In genomic region chr3:124832782-124833709, GRCh38 we compare ENCODE assay signal across 10 cellular contexts. TPM values are rescaled to one million over a fixed set of nuclear protein-coding genes. Genes with fewer than 3 reads are reported as not detected.
A peak's percentile ranks its signal among the peaks of the same experiment; 100 is the strongest.
DNase-seq lines count a peak whose midpoint lies in the region; ATAC-seq and TF ChIP-seq lines count a peak whose summit lies in the region.
"Had no signal": no experiment of that assay in that cellular context is flagged by ENCODE, and none has a peak within 500 bp of the region (broad histone marks: within the 10 kb centered on the region; RNA-seq: fewer than 3 reads in every experiment).

No MANE protein-coding gene starts in this region.

- peaks cover 75% of the 10 kb centered on the region for H3K79me2 ChIP-seq in SK-N-SH (ENCODE audit: insufficient read depth)

- H3K4me2 ChIP-seq in SK-N-SH = peak overlapping the region; percentile 30; the same call in 1 of the 2 replicates

- H3F3A ChIP-seq in SK-N-SH (replicated peaks; ENCODE audit: insufficient read depth) = peaks cover 41% of the 10 kb centered on the region

- ATAC-seq in HG02885 (IDR thresholded peaks at IDR 0.05; ENCODE audit: poor library complexity, unreplicated experiment) = no peak

- no peaks in the 10 kb centered on the region for H4K20me1 ChIP-seq in SK-N-SH (ENCODE audit: insufficient read depth)

- H3K27me3 ChIP-seq in SK-N-SH (ENCODE audit: insufficient read depth) (no peaks in the 10 kb centered on the region), sigmoid colon (no peaks in the 10 kb centered on the region), MG63 (no peaks in the 10 kb centered on the region)

- TF ChIP-seq EP300 in SK-N-SH (IDR thresholded peaks at IDR 0.05; ENCODE audit: borderline replicate concordance in 1 of 2, low read depth in 1 of 2, low read length in 1 of 2) = peak in 1 of 2 experiments; percentile 33; a peak in 1 of 4 replicates
- TF ChIP-seq EP300 in sigmoid colon (IDR thresholded peaks at IDR 0.05) = no peak

- no peak for TF ChIP-seq POLR2A in sigmoid colon (IDR thresholded peaks at IDR 0.05)

- H3K9me3 ChIP-seq in SK-N-SH (no peaks in the 10 kb centered on the region), sigmoid colon (no peaks in the 10 kb centered on the region), MG63 (no peaks in the 10 kb centered on the region)

- intact Hi-C loops in sigmoid colon (cut with DNase I) = no loop called here

- DNase-seq in AG20443 (ENCODE audit: low spot score) (peak; percentile 73), SK-N-SH (no peak), fibroblast of the aortic adventitia (ENCODE audit: low read depth) (peak; percentile 92), sigmoid colon (no peak), MG63 (no peak), NCI-H1930 (lab: John Stamatoyannopoulos, UW) (no peak), NCI-H1694 treated with DMSO at 0.1 percent for 48 hours (lab: John Stamatoyannopoulos, UW) (no peak)
- DNase-seq: activated T-cell treated with anti-CD3 and anti-CD28 coated beads, Interleukin-2, amount 50 U/mL, for 48 hours; occipital lobe had no signal

- 84% methylated on average over 1 of the region's 1 CpG for WGBS in SK-N-SH (ENCODE audit: low lambda C conversion rate)
- WGBS in sigmoid colon, 2 donors = 77 to 83% methylated on average over 1 of the region's 1 CpG

- no peak overlapping the region for H3K4me3 ChIP-seq in SK-N-SH (ENCODE audit: low read depth in 2 of 2, low read length in 1 of 2)
- H3K4me3 ChIP-seq in fibroblast of the aortic adventitia (ENCODE audit: low read depth, low read length) = no peak overlapping the region
- H3K4me3 ChIP-seq in sigmoid colon = no peak overlapping the region
- no peak overlapping the region for H3K4me3 ChIP-seq in MG63

- no peak for TF ChIP-seq RAD21 in SK-N-SH (IDR thresholded peaks at IDR 0.05; ENCODE audit: low read length)

- H3K9ac ChIP-seq in SK-N-SH = peak overlapping the region; percentile 24; the same call in 1 of the 2 replicates

- peaks cover 35 to 67% of the 10 kb centered on the region in 2 experiments for H3K36me3 ChIP-seq in SK-N-SH (replicated peaks in 1 of 2; ENCODE audit: control insufficient read depth in 1 of 2, insufficient read depth in 2 of 2, low read length in 1 of 2)
- H3K36me3 ChIP-seq in sigmoid colon = no peaks in the 10 kb centered on the region
- peaks cover 4% of the 10 kb centered on the region; the same call in 1 of the 2 replicates for H3K36me3 ChIP-seq in MG63

- POLR2A ChIA-PET in SK-N-SH (lab: Yijun Ruan, JAX) = no interaction called here

- peaks cover 48 to 72% of the 10 kb centered on the region in 2 experiments for H3K4me1 ChIP-seq in SK-N-SH (ENCODE audit: control insufficient read depth in 1 of 2, insufficient read depth in 2 of 2, low read depth in 1 of 2, low read length in 1 of 2)
- H3K4me1 ChIP-seq in sigmoid colon = peaks cover 0 to 84% (median 62%) of the 10 kb centered on the region in 4 donors

- no peak overlapping the region for H2AFZ ChIP-seq in SK-N-SH (ENCODE audit: low read depth)

- peak overlapping the region; percentile 83 to 94 for H3K27ac ChIP-seq in SK-N-SH (ENCODE audit: low read depth in 2 of 2, low read length in 1 of 2)
- H3K27ac ChIP-seq in sigmoid colon = peak overlapping the region; percentile 16 to 89 (median 44)

- TF ChIP-seq CTCF in SK-N-SH (IDR thresholded peaks at IDR 0.05) = no peak
- TF ChIP-seq CTCF in fibroblast of the aortic adventitia (IDR thresholded peaks at IDR 0.05; ENCODE audit: insufficient read depth, low read length) = no peak
- no peak for TF ChIP-seq CTCF in sigmoid colon (IDR thresholded peaks at IDR 0.05)

- no peaks in the 10 kb centered on the region for H3K9me2 ChIP-seq in SK-N-SH

- CTCF ChIA-PET in SK-N-SH (lab: Yijun Ruan, JAX) = no interaction called here

TF ChIP-seq in SK-N-SH, 30 proteins besides CTCF, POLR2A, EP300 and RAD21:
- TF ChIP-seq JUND (IDR thresholded peaks at IDR 0.05) = peak; percentile 77
- TF ChIP-seq PBX3 (IDR thresholded peaks at IDR 0.05) = peak; percentile 58
- peak; percentile 78 for TF ChIP-seq TCF12 (IDR thresholded peaks at IDR 0.05)
- peak; percentile 73; the same call in 1 of the 2 replicates for TF ChIP-seq TEAD4 (IDR thresholded peaks at IDR 0.05; ENCODE audit: borderline replicate concordance, insufficient read depth)
- TF ChIP-seq RCOR1 (IDR thresholded peaks at IDR 0.05; ENCODE audit: low read length) = no peak
- TF ChIP-seq IRF3 (IDR thresholded peaks at IDR 0.05; ENCODE audit: low read depth, low read length) = no peak
- no peak; the same call in 1 of the 2 replicates for TF ChIP-seq NFIC (IDR thresholded peaks at IDR 0.05; ENCODE audit: borderline replicate concordance)
- peak; percentile 29; the same call in 1 of the 2 replicates for TF ChIP-seq POLR2AphosphoS5 (IDR thresholded peaks at IDR 0.05; ENCODE audit: low read depth, low read length)
- no peak for TF ChIP-seq ZBTB33 (IDR thresholded peaks at IDR 0.05; ENCODE audit: borderline replicate concordance, low read depth)
- TF ChIP-seq RXRA (IDR thresholded peaks at IDR 0.05; ENCODE audit: borderline replicate concordance, low read depth) = peak; percentile 49; the same call in 1 of the 2 replicates
- peak; percentile 81 for TF ChIP-seq FOSL2 (IDR thresholded peaks at IDR 0.05; ENCODE audit: borderline replicate concordance, low read depth)

RNA-seq across cellular contexts. Expression of gene ITGB5, which starts 54.1 kb away (rescaled TPM):
- polyA plus RNA-seq in SK-N-SH (2012; rRNA removed) (328 and 481 TPM in 2 replicates), sigmoid colon (10 to 100 TPM; 15.0 to 27.0 (median 22.7) TPM)
- 217 and 321 TPM in 2 replicates for polyA plus RNA-seq in SK-N-SH (2012; cell fraction: cytosol; rRNA removed)
- polyA plus RNA-seq in SK-N-SH (2012; cell fraction: nucleus; rRNA removed) = 338 and 344 TPM in 2 replicates
- total RNA-seq in fibroblast of the aortic adventitia (ENCODE audit: low replicate concordance) (308 and 429 TPM in 2 replicates), sigmoid colon (100 to 1,000 TPM in 2 of 4 donors, 10 to 100 TPM in 2; 89.2 to 203 (median 125) TPM)
- total RNA-seq in MG63 (2014; rRNA removed; shearing (Covaris generic); ENCODE audit: low replicate concordance) = 115 and 121 TPM in 2 replicates

Comparison
In these comparisons a context has a peak if more than half of its experiments do, and no peak if none do; other contexts are left out.
1. DNase-seq: peak in AG20443 (single experiment) and fibroblast of the aortic adventitia (single experiment); none in SK-N-SH (single experiment), sigmoid colon (single experiment), MG63 (single experiment), NCI-H1930 (0 of 2) and NCI-H1694 treated with DMSO at 0.1 percent for 48 hours (single experiment).